32 cellular contexts compared by ENCODE assay signal in the genomic region with DNA sequence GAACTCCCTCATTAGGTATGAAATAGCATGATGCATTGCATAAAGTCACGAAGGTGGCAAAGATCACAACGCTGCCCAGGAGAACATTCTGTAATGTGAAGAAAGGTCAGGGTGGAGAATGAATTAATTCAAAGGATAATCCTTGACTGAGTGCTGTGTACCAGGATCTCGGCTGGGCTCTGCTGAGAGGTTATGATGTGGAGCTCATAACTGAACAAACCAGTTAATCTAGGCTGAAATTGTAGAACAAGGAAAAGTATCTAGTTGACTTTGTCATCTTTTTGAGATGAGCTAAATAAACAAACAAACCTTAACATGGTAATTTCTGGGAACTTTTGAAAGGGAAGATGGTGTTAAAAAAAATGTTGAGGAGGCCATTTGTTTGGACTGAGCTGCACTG. TPM values are rescaled to one million over a fixed set of nuclear protein-coding genes. Genes with fewer than 3 reads are reported as not detected.
"Had no signal": no experiment of that assay in that cellular context is flagged by ENCODE, and none has a peak within 500 bp of the region (broad histone marks: within the 10 kb centered on the region; RNA-seq: fewer than 3 reads in every experiment).

No MANE protein-coding gene starts in this region.

- FAIRE-seq: keratinocyte, small intestine had no signal

- H3K27me3 ChIP-seq: breast epithelium, sigmoid colon had no signal

- H3K36me3 ChIP-seq: breast epithelium, sigmoid colon, tibial artery had no signal

- H3K27ac ChIP-seq: sigmoid colon, tibial artery had no signal

- DNase-seq: activated CD4-positive, alpha-beta T cell treated with anti-CD3 and anti-CD28 coated beads for 36 hours; activated CD4-positive, CD25-positive, alpha-beta regulatory T cell; activated CD8-positive, alpha-beta memory T cell treated with anti-CD3 and anti-CD28 coated beads, Interleukin-2, amount 10 ng/mL, durations not matched to agents 7 days and 5 days; activated CD8-positive, alpha-beta T cell treated with anti-CD3 and anti-CD28 coated beads, Interleukin-2, amount 10 ng/mL, durations not matched to agents 7 days and 5 days; activated naive CD8-positive, alpha-beta T cell treated with anti-CD3 and anti-CD28 coated beads, Interleukin-2, amount 50 U/mL, for 24 hours; activated T-cell treated with anti-CD3 and anti-CD28 coated beads, Interleukin-2, amount 50 U/mL, for 48 hours; amygdala; effector CD4-positive, alpha-beta T cell; foreskin fibroblast; head of caudate nucleus; hippocampal formation; left colon; mammary epithelial cell; retina; sigmoid colon; small intestine; stimulated activated CD4-positive, alpha-beta T cell treated with anti-CD3 and anti-CD28 coated beads, Interleukin-1b, Interleukin-23, amount 100 ng/mL, for 48 hours; stimulated activated CD4-positive, alpha-beta T cell treated with anti-CD3 and anti-CD28 coated beads, Interleukin-4, amount 100 ng/mL, for 4 hours; stimulated activated CD8-positive, alpha-beta memory T cell treated with anti-CD3 and anti-CD28 coated beads, Interleukin-4, amount 100 ng/mL, for 48 hours; stimulated activated naive CD8-positive, alpha-beta T cell treated with anti-CD3 and anti-CD28 coated beads, Interleukin-15, amount 100 ng/mL, for 72 hours; substantia nigra; T-helper 1 cell; tibial artery had no signal

- H3K4me3 ChIP-seq: breast epithelium, sigmoid colon, tibial artery had no signal

- H3K9me3 ChIP-seq: breast epithelium, sigmoid colon, tibial artery had no signal

- H3K4me1 ChIP-seq: breast epithelium, sigmoid colon, tibial artery had no signal

- ATAC-seq: activated CD4-positive, alpha-beta T cell treated with anti-CD3 and anti-CD28 coated beads for 36 hours; activated CD8-positive, alpha-beta memory T cell treated with anti-CD3 and anti-CD28 coated beads, Interleukin-2, amount 10 ng/mL, durations not matched to agents 7 days and 5 days; activated CD8-positive, alpha-beta T cell treated with anti-CD3 and anti-CD28 coated beads, Interleukin-2, amount 10 ng/mL, durations not matched to agents 7 days and 5 days; activated naive CD8-positive, alpha-beta T cell treated with anti-CD3 and anti-CD28 coated beads, Interleukin-2, amount 50 U/mL, for 24 hours; left colon; stimulated activated memory B cell treated with anti-CD40 and anti-IgM and Interleukin-4, amounts not matched to agents 10 μg/mL and 1 μg/mL and 100 μg/mL, for 72 hours; stimulated activated naive CD8-positive, alpha-beta T cell treated with anti-CD3 and anti-CD28 coated beads, Interleukin-15, amount 100 ng/mL, for 72 hours had no signal

RNA-seq across cellular contexts. Expression of a gene that starts 6.1 kb away (rescaled TPM):
- total RNA-seq: activated CD4-positive, alpha-beta T cell treated with anti-CD3 and anti-CD28 coated beads for 36 hours; activated CD8-positive, alpha-beta memory T cell treated with anti-CD3 and anti-CD28 coated beads, Interleukin-2, amount 10 ng/mL, durations not matched to agents 7 days and 5 days; activated CD8-positive, alpha-beta T cell treated with anti-CD3 and anti-CD28 coated beads, Interleukin-2, amount 10 ng/mL, durations not matched to agents 7 days and 5 days; activated T-helper 2 cell treated with anti-CD3 and anti-CD28 coated beads, Interferon-gamma antibody, Interleukin-2, Interleukin-4, amounts not matched to agents 10 μg/mL and 5 μg/mL and 100 μg/mL, durations not matched to agents 14 hours and 24 hours and 36 hours; epithelial cell of proximal tubule; left colon; liver; mammary epithelial cell; osteocyte; posterior vena cava; sigmoid colon; ureter had no signal
- polyA plus RNA-seq: keratinocyte, liver, mammary epithelial cell, sigmoid colon had no signal
